1 cellular context compared by ENCODE assay signal in genomic region chr14:99737956-99738667, GRCh38.
TF ChIP-seq lines count a peak whose summit lies in the region.

No MANE protein-coding gene starts in this region.

TF ChIP-seq in SK-N-SH treated with all-trans-retinoic acid at 6 μM for 48 hours, 23 proteins besides CTCF, POLR2A, EP300 and RAD21 (continued from another document):
- TF ChIP-seq POU6F1 (CRISPR knock-in tag; IDR thresholded peaks at IDR 0.05; ENCODE audit: borderline replicate concordance, low read depth): no peak
- no peak for TF ChIP-seq TCF4 (CRISPR knock-in tag; IDR thresholded peaks at IDR 0.05; ENCODE audit: borderline replicate concordance)
- TF ChIP-seq ISL1 (CRISPR knock-in tag; IDR thresholded peaks at IDR 0.05): no peak
- no peak for TF ChIP-seq ZC3H10 (CRISPR knock-in tag; IDR thresholded peaks at IDR 0.05)
- no peak for TF ChIP-seq GLIS3 (CRISPR knock-in tag; IDR thresholded peaks at IDR 0.05)
